Comparison of ENCODE assay signal across 8 cellular contexts in the genomic region with DNA sequence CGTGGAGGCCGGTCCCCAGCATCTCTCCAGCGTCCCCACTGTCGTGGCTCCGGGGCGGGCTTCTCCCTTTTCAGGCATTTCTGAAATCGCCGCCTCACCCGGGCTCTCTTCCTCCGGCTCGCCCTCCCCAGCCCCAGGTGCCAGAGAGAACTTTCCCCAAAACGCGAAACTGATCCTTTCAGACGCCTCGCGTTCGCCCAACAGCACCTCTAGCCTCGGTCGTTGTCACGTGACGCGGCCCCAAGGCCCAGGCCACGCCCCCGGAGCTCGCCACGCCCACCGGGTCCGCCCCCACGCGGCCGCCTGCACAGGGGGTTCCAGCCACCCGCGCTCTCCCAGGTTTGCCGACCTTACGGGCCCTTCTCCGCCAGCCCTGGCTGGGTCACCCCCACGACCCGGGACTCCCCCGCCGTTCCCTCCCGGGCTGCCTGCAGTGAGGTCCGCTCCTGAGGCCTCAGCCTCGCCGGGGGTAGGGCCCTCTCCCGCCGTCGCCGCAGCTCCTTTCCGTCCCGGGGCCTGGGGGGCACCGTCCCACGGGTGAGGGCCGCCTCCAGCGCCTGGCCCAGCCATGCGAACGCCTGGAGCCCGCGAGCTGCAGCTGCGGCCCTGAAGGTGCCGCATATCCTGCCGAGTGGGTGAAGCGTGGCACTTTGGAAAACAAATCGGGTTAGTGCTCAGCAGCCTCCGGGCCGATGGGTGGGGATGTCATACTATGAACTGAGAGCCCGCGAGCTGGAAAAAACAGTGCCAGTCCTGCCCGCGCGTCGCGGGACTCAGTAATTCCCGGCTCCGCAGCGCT. TPM values are rescaled to one million over a fixed set of nuclear protein-coding genes. Genes with fewer than 3 reads are reported as not detected.
DNase-seq lines count a peak whose midpoint lies in the region; ATAC-seq, FAIRE-seq and TF ChIP-seq lines count a peak whose summit lies in the region.

No MANE protein-coding gene starts in this region.

- peak in 2 of 12 donors; percentile 11 to 35 for TF ChIP-seq CTCF in heart left ventricle (IDR thresholded peaks at IDR 0.05)

- no peaks in the 10 kb centered on the region for H3K27me3 ChIP-seq in heart left ventricle

- DNase-seq in GM04503 (ENCODE audit: low read depth) (peak; percentile 39), H54 (ENCODE audit: insufficient read length, low spot score) (peak; percentile 95), LoVo (ENCODE audit: low spot score) (peak; percentile 90), heart left ventricle (peak; percentile 88 to 95 (median 91)), posterior cingulate gyrus (peak; percentile 82 to 98 (median 93)), ureter (ENCODE audit: low spot score) (peak; percentile 93)
- DNase-seq in activated naive CD8-positive, alpha-beta T cell treated with anti-CD3 and anti-CD28 coated beads for 36 hours, result peak; percentile 94

- H3K27me3 Mint-ChIP-seq in activated naive CD8-positive, alpha-beta T cell treated with anti-CD3 and anti-CD28 coated beads for 36 hours, result peaks cover 5% of the 10 kb centered on the region

- 2 to 3% (median 2%) methylated on average over 49 to 75 of the region's 75 CpGs for WGBS in heart left ventricle, 4 donors

- peak; percentile 93 for ATAC-seq in SK-N-SH treated with all-trans-retinoic acid at 6 μM for 48 hours
- peak; percentile 87 to 98 (median 97) for ATAC-seq in heart left ventricle

- no peak for FAIRE-seq in H54 (lab: Jason Lieb, UNC)

- H3K4me1 ChIP-seq in heart left ventricle, result peaks cover 0 to 15% (median 7%) of the 10 kb centered on the region in 12 donors

- no peaks in the 10 kb centered on the region for H3K9me3 ChIP-seq in heart left ventricle

- peak overlapping the region; percentile 87 for H3K27ac Mint-ChIP-seq in activated naive CD8-positive, alpha-beta T cell treated with anti-CD3 and anti-CD28 coated beads for 36 hours

- no peaks in the 10 kb centered on the region for H3K9me3 Mint-ChIP-seq in activated naive CD8-positive, alpha-beta T cell treated with anti-CD3 and anti-CD28 coated beads for 36 hours

- TF ChIP-seq POLR2A in H54 (IDR thresholded peaks at IDR 0.05; ENCODE audit: low read depth, low read length) (peak; percentile 73), heart left ventricle (IDR thresholded peaks at IDR 0.05) (peak in 1 of 2 donors; percentile 44)

- H3K4me3 Mint-ChIP-seq in activated naive CD8-positive, alpha-beta T cell treated with anti-CD3 and anti-CD28 coated beads for 36 hours, result peak overlapping the region; percentile 88

- H3K36me3 Mint-ChIP-seq in activated naive CD8-positive, alpha-beta T cell treated with anti-CD3 and anti-CD28 coated beads for 36 hours, result no peaks in the 10 kb centered on the region

- H3K4me3 ChIP-seq in heart left ventricle, result peak overlapping the region; percentile 47 to 81 (median 65)

- peaks cover 8% of the 10 kb centered on the region for H3K4me1 Mint-ChIP-seq in activated naive CD8-positive, alpha-beta T cell treated with anti-CD3 and anti-CD28 coated beads for 36 hours

- H3K36me3 ChIP-seq in heart left ventricle, result no peaks in the 10 kb centered on the region

- H3K27ac ChIP-seq in heart left ventricle, result peak overlapping the region in 11 of 12 donors; percentile 9 to 79 (median 69)

- intact Hi-C loops in heart left ventricle (cut with DNase I) (loop anchor here in 3 of 10 donors (2.0 to 5.0 kb wide), 2 partner anchors 15 to 39 kb away; no protein-coding TSS in a partner anchor), posterior cingulate gyrus (cut with DNase I) (loop anchor here (1.0 to 5.0 kb wide), 2 partner anchors 21 to 39 kb away; a partner anchor contains a TSS)

TF ChIP-seq in SK-N-SH treated with all-trans-retinoic acid at 6 μM for 48 hours, 23 proteins besides CTCF, POLR2A, EP300 and RAD21:
- no peak for TF ChIP-seq SNAI2 (CRISPR knock-in tag; IDR thresholded peaks at IDR 0.05)
- TF ChIP-seq, protein P1, sequence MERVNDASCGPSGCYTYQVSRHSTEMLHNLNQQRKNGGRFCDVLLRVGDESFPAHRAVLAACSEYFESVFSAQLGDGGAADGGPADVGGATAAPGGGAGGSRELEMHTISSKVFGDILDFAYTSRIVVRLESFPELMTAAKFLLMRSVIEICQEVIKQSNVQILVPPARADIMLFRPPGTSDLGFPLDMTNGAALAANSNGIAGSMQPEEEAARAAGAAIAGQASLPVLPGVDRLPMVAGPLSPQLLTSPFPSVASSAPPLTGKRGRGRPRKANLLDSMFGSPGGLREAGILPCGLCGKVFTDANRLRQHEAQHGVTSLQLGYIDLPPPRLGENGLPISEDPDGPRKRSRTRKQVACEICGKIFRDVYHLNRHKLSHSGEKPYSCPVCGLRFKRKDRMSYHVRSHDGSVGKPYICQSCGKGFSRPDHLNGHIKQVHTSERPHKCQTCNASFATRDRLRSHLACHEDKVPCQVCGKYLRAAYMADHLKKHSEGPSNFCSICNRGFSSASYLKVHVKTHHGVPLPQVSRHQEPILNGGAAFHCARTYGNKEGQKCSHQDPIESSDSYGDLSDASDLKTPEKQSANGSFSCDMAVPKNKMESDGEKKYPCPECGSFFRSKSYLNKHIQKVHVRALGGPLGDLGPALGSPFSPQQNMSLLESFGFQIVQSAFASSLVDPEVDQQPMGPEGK (CRISPR knock-in tag; IDR thresholded peaks at IDR 0.05; ENCODE audit: borderline replicate concordance), result peak; percentile 87

RNA-seq across cellular contexts. Expression of a gene that starts 21.0 kb away (rescaled TPM):
- total RNA-seq in activated naive CD8-positive, alpha-beta T cell treated with anti-CD3 and anti-CD28 coated beads for 36 hours, result 100 to 1,000 TPM; 342 to 363 TPM
- 100 to 1,000 TPM; 241 to 386 (median 298) TPM for total RNA-seq in heart left ventricle
- 100 to 1,000 TPM; 412 to 471 TPM for polyA plus RNA-seq in heart left ventricle
- total RNA-seq in ureter, result 501 TPM

Comparison
In these comparisons a context has a peak if more than half of its experiments do, and no peak if none do; other contexts are left out.
1. Peak in every context shown above with its lines: DNase-seq, ATAC-seq, H3K4me3 ChIP-seq and H3K27ac ChIP-seq.
2. DNase-seq: peak in every context shown above with its lines; median percentile 95 in H54; 94 in activated naive CD8-positive, alpha-beta T cell treated with anti-CD3 and anti-CD28 coated beads for 36 hours; 93 in posterior cingulate gyrus; 93 in ureter; 91 in heart left ventricle; 90 in LoVo; 39 in GM04503.